Comparison of ENCODE assay signal across 8 cellular contexts in the genomic region with DNA sequence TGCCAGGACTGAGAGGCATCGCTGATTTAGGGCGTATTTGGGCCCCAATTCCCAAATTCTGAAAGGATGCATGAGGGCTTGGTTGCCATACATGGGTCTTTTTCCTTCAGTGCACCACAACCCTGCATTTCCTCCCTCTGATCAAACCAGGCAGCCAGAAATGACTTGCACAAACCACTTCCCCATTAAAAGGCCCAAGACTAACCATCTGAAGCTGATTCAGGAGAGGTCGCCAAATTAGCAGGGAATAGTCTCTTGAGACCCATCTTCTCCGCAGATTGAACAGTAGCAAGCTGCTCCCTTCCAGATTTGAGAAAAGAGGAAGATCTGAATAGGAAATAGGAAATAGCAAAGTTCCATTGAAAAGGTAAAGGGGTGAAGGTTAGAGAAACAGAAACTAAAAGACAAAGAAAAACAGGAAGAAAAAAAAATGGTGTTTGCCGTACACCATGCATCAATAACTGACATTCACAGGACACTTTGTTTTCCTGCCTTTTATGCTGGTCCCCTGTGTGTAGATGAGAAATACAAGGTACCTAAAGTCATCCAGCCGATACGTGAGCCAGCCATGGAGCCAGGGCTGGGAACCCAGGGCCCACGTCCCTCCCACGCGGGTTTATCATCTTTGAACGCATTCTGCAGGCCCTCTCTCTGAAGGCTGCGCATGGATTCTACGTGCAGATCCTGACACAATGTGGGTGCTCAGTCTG.
A peak's percentile ranks its signal among the peaks of the same experiment; 100 is the strongest.
DNase-seq lines count a peak whose midpoint lies in the region; ATAC-seq and TF ChIP-seq lines count a peak whose summit lies in the region.

No MANE protein-coding gene starts in this region.

- intact Hi-C loops in left ventricle myocardium inferior (cut with micrococcal nuclease) (no loop called here), testis (cut with DNase I; ENCODE audit: low total_unique reads) (no loop called here)

- H3K4me3 ChIP-seq in left ventricle myocardium inferior (no peak overlapping the region), testis (no peak overlapping the region)

- H3K27ac ChIP-seq in left ventricle myocardium inferior (replicated peaks) (peak overlapping the region; percentile 74), testis (no peak overlapping the region)

- H3K27me3 ChIP-seq in left ventricle myocardium inferior (ENCODE audit: low read depth): no peaks in the 10 kb centered on the region
- no peaks in the 10 kb centered on the region for H3K27me3 ChIP-seq in testis

- TF ChIP-seq CTCF in left ventricle myocardium inferior (IDR thresholded peaks at IDR 0.05; ENCODE audit: borderline replicate concordance) (no peak), testis (IDR thresholded peaks at IDR 0.05) (no peak)

- 50 to 57% methylated on average over 13 of the region's 13 CpGs for WGBS in testis, 2 donors

- H3K4me1 ChIP-seq in left ventricle myocardium inferior (peaks cover 30% of the 10 kb centered on the region), testis (peaks cover 9% of the 10 kb centered on the region)

- ATAC-seq in GM18508 (IDR thresholded peaks at IDR 0.05; ENCODE audit: insufficient read depth, unreplicated experiment) (peak; percentile 64), HG02610 (IDR thresholded peaks at IDR 0.05; ENCODE audit: unreplicated experiment) (peak; percentile 86)

- DNase-seq in NOMO-1 (lab: John Stamatoyannopoulos, UW; ENCODE audit: unreplicated experiment in 2 of 2) (peak; percentile 82 to 85), left ventricle myocardium inferior (no peak), cortex of kidney (lab: John Stamatoyannopoulos, UW) (no peak), HT-29 (ENCODE audit: low spot score) (no peak), DMS114 treated with DMSO at 0.1 percent for 48 hours (lab: John Stamatoyannopoulos, UW; ENCODE audit: unreplicated experiment) (no peak), testis (no peak)

- H3K9me3 ChIP-seq in left ventricle myocardium inferior (replicated peaks): no peaks in the 10 kb centered on the region
- no peaks in the 10 kb centered on the region for H3K9me3 ChIP-seq in testis

- H3K36me3 ChIP-seq in left ventricle myocardium inferior (no peaks in the 10 kb centered on the region), testis (ENCODE audit: low read depth, missing control alignments) (no peaks in the 10 kb centered on the region)

- TF ChIP-seq POLR2A in testis (IDR thresholded peaks at IDR 0.05): no peak

Comparison
In these comparisons a context has a peak if more than half of its experiments do, and no peak if none do; other contexts are left out.
1. DNase-seq: peak in NOMO-1 (2 of 2); none in left ventricle myocardium inferior (single experiment), cortex of kidney (single experiment), HT-29 (single experiment), DMS114 treated with DMSO at 0.1 percent for 48 hours (single experiment) and testis (single experiment).